ENCODE assay signal across 9 cellular contexts in genomic region chr3:71128951-71129350, GRCh38.
DNase-seq lines count a peak whose midpoint lies in the region; ATAC-seq and TF ChIP-seq lines count a peak whose summit lies in the region.
"Had no signal": no experiment of that assay in that cellular context is flagged by ENCODE, and none has a peak within 500 bp of the region (broad histone marks: within the 10 kb centered on the region; RNA-seq: fewer than 3 reads in every experiment).

No MANE protein-coding gene starts in this region.

- no peaks in the 10 kb centered on the region for H3K9me3 ChIP-seq in SU-DHL-6 (ENCODE audit: insufficient read depth, low read length)
- H3K9me3 ChIP-seq in esophagus muscularis mucosa, result no peaks in the 10 kb centered on the region

- in situ Hi-C loops in Caki2 (cut with HindIII; ENCODE audit: low pct_unique_long_range_greater_than_20kb, low sequenced_read_pairs), result no loop called here

- H3K4me1 ChIP-seq in esophagus muscularis mucosa (peaks cover 45 to 74% (median 71%) of the 10 kb centered on the region in 4 donors), rectal smooth muscle tissue (ENCODE audit: control insufficient read depth, insufficient read depth, low read length) (peaks cover 14% of the 10 kb centered on the region)

- H4K20me1 ChIP-seq in SU-DHL-6 (ENCODE audit: low read depth, low read length), result no peaks in the 10 kb centered on the region

- H3K27ac ChIP-seq in SU-DHL-6 (ENCODE audit: low read depth, low read length) (peak overlapping the region; percentile 68), esophagus muscularis mucosa (replicated peaks in 1 of 4) (peak overlapping the region; percentile 80 to 91 (median 82)), rectal smooth muscle tissue (ENCODE audit: low read depth, low read length) (peak overlapping the region; percentile 81)

- DNase-seq in Caki2 (ENCODE audit: low read depth), result peak; percentile 60
- DNase-seq in esophagus muscularis mucosa (ENCODE audit: extremely low spot score), result no peak
- no peak for DNase-seq in DMS153 treated with DMSO at 0.1 percent for 48 hours (lab: John Stamatoyannopoulos, UW; ENCODE audit: unreplicated experiment)
- DNase-seq in amygdala (lab: John Stamatoyannopoulos, UW), result no peak
- DNase-seq: NCI-H510A had no signal

- H3K79me2 ChIP-seq in SU-DHL-6 (ENCODE audit: insufficient read depth, low read length), result peaks cover 52% of the 10 kb centered on the region

- H3K4me2 ChIP-seq in SU-DHL-6 (ENCODE audit: low read depth, low read length, poor library complexity, severe bottlenecking), result peak overlapping the region; percentile 92

- no peak for ATAC-seq in GM18868 (IDR thresholded peaks at IDR 0.05; ENCODE audit: unreplicated experiment)
- ATAC-seq in GM21367 (IDR thresholded peaks at IDR 0.05; ENCODE audit: unreplicated experiment), result no peak

- no peaks in the 10 kb centered on the region; the same call in 1 of the 2 replicates for H3F3A ChIP-seq in SU-DHL-6 (ENCODE audit: insufficient read depth)

- H3K9ac ChIP-seq in SU-DHL-6 (ENCODE audit: low read length) (peak overlapping the region; percentile 61), rectal smooth muscle tissue (ENCODE audit: low read length) (peak overlapping the region; percentile 29)

- TF ChIP-seq CTCF in SU-DHL-6 (IDR thresholded peaks at IDR 0.05; ENCODE audit: insufficient read depth, low read length, poor library complexity, severe bottlenecking) (no peak), esophagus muscularis mucosa (IDR thresholded peaks at IDR 0.05) (no peak)

- H3K27me3 ChIP-seq in SU-DHL-6 (ENCODE audit: low read length) (no peaks in the 10 kb centered on the region), esophagus muscularis mucosa (no peaks in the 10 kb centered on the region), rectal smooth muscle tissue (ENCODE audit: control insufficient read depth, insufficient read depth, low read length) (no peaks in the 10 kb centered on the region)

- no peaks in the 10 kb centered on the region for H3K36me3 ChIP-seq in SU-DHL-6 (ENCODE audit: low read length)
- no peaks in the 10 kb centered on the region for H3K36me3 ChIP-seq in esophagus muscularis mucosa
- no peaks in the 10 kb centered on the region for H3K36me3 ChIP-seq in rectal smooth muscle tissue (ENCODE audit: control insufficient read depth, insufficient read depth, low read length)

- no peak for TF ChIP-seq EP300 in esophagus muscularis mucosa (IDR thresholded peaks at IDR 0.05)

- H3K9me2 ChIP-seq in SU-DHL-6 (replicated peaks; ENCODE audit: insufficient read depth, low read length), result no peaks in the 10 kb centered on the region

- 11% methylated on average over 6 of the region's 6 CpGs for WGBS in esophagus muscularis mucosa

- TF ChIP-seq POLR2A in esophagus muscularis mucosa (IDR thresholded peaks at IDR 0.05; ENCODE audit: low read depth), result no peak

- intact Hi-C loops in esophagus muscularis mucosa (cut with DNase I), result loop anchor here (2.0 to 10.0 kb wide), 3 partner anchors 64 to 453 kb away; partner anchors contain the start of gene FOXP1

- H3K4me3 ChIP-seq in SU-DHL-6 (ENCODE audit: insufficient read depth, low read length, poor library complexity, severe bottlenecking), result peak overlapping the region; percentile 59
- H3K4me3 ChIP-seq in esophagus muscularis mucosa, result peak overlapping the region; percentile 44 to 60 (median 57)
- H3K4me3 ChIP-seq in rectal smooth muscle tissue (ENCODE audit: low read length), result peak overlapping the region; percentile 51

- peak overlapping the region; percentile 90 for H2AFZ ChIP-seq in SU-DHL-6 (ENCODE audit: low read depth, low read length, severe bottlenecking)
